Comparison of ENCODE assay signal across 13 cellular contexts in genomic region chr15:72615533-72616233, GRCh38. TPM values are rescaled to one million over a fixed set of nuclear protein-coding genes. Genes with fewer than 3 reads are reported as not detected.
DNase-seq lines count a peak whose midpoint lies in the region; FAIRE-seq and TF ChIP-seq lines count a peak whose summit lies in the region.
"Not testable (repeated sequence)": the region's sequence is repeated elsewhere in the genome, so short reads cannot be mapped to it uniquely, and the experiment has no call there.
"Had no signal": no experiment of that assay in that cellular context is flagged by ENCODE, and none has a peak within 500 bp of the region (broad histone marks: within the 10 kb centered on the region; RNA-seq: fewer than 3 reads in every experiment).

No MANE protein-coding gene starts in this region.

- H3K36me3 ChIP-seq in MM.1S (replicated peaks; ENCODE audit: insufficient read depth, low read length); endothelial cell of umbilical vein (ENCODE audit: control insufficient read depth in 2 of 2, extremely low read depth in 1 of 2, insufficient read depth in 2 of 2, low read length in 2 of 2); iPS-20b (ENCODE audit: insufficient read depth, low read depth, low read length): not testable (repeated sequence)

- H3K27ac ChIP-seq in MM.1S (ENCODE audit: low read length), result peak overlapping the region; percentile 56; the same call in 1 of the 2 replicates
- H3K27ac ChIP-seq in endothelial cell of umbilical vein (ENCODE audit: insufficient read depth, low read depth, low read length); iPS-20b (ENCODE audit: low read length): not testable (repeated sequence)

- intact Hi-C loops in endothelial cell of umbilical vein (cut with micrococcal nuclease), result not testable (repeated sequence)

- H2AFZ ChIP-seq in MM.1S (ENCODE audit: low read length), result peak overlapping the region; percentile 65
- H2AFZ ChIP-seq in endothelial cell of umbilical vein (ENCODE audit: low read depth, low read length), result not testable (repeated sequence)

- peak; percentile 53 for DNase-seq in ELF-1 (ENCODE audit: low read depth, low spot score)
- DNase-seq in MM.1S, result peak; percentile 93
- peak; percentile 68 for DNase-seq in NCI-H2196 (lab: John Stamatoyannopoulos, UW; ENCODE audit: unreplicated experiment)
- DNase-seq in RPMI8226, result peak; percentile 96
- DNase-seq in activated T-cell treated with anti-CD3 and anti-CD28 coated beads for 24 hours (ENCODE audit: low read depth), result peak; percentile 5
- DNase-seq in endothelial cell of umbilical vein (ENCODE audit: low read depth, low spot score), result not testable (repeated sequence)
- peak; percentile 34 for DNase-seq in stimulated activated CD8-positive, alpha-beta memory T cell treated with anti-CD3 and anti-CD28 coated beads, Interleukin-4, amount 100 ng/mL, for 48 hours

- not testable (repeated sequence) for H4K20me1 ChIP-seq in MM.1S (ENCODE audit: insufficient read depth, low read length); endothelial cell of umbilical vein (replicated peaks; ENCODE audit: control insufficient read depth, extremely low read depth, insufficient read depth, low read length)

- peak overlapping the region; percentile 36 for H3K4me2 ChIP-seq in MM.1S (ENCODE audit: low read depth, low read length)
- H3K4me2 ChIP-seq in endothelial cell of umbilical vein (ENCODE audit: insufficient read depth, low read length), result not testable (repeated sequence)

- H3K79me2 ChIP-seq in MM.1S (ENCODE audit: low read length); endothelial cell of umbilical vein (ENCODE audit: control insufficient read depth, insufficient read depth, low read length): not testable (repeated sequence)

- not testable (repeated sequence) for H3K4me3 ChIP-seq in MM.1S (ENCODE audit: low read length); endothelial cell of umbilical vein (replicated peaks in 1 of 3; ENCODE audit: insufficient read depth in 1 of 3, low read depth in 1 of 3, low read length in 3 of 3)
- peak overlapping the region; percentile 34; the same call in 1 of the 2 replicates for H3K4me3 ChIP-seq in iPS-20b (ENCODE audit: low read length)

- not testable (repeated sequence) for TF ChIP-seq POLR2A in endothelial cell of umbilical vein (IDR thresholded peaks at IDR 0.05; ENCODE audit: low read depth, low read length)

- not testable (repeated sequence) for H3K9ac ChIP-seq in MM.1S (ENCODE audit: low read length); endothelial cell of umbilical vein (replicated peaks; ENCODE audit: extremely low read depth, insufficient read depth, low read length)
- H3K9ac ChIP-seq in iPS-20b (ENCODE audit: low read depth, low read length), result peak overlapping the region; percentile 7; the same call in 1 of the 2 replicates

- peak; percentile 52 for TF ChIP-seq CTCF in MM.1S (IDR thresholded peaks at IDR 0.05; ENCODE audit: low read length)
- TF ChIP-seq CTCF in endothelial cell of umbilical vein (IDR thresholded peaks at IDR 0.05; ENCODE audit: extremely low read depth in 1 of 2, insufficient read depth in 1 of 2, low read depth in 1 of 2, low read length in 2 of 2), result not testable (repeated sequence)

- not testable (repeated sequence) for H3K9me2 ChIP-seq in MM.1S (replicated peaks; ENCODE audit: insufficient read depth, low read length)

- dilution Hi-C loops in endothelial cell of umbilical vein (cut with MboI; ENCODE audit: extremely low pct_ligation_motif_present, low sequenced_read_pairs), result not testable (repeated sequence)

- H3K9me1 ChIP-seq in endothelial cell of umbilical vein (replicated peaks; ENCODE audit: control insufficient read depth, extremely low read depth, insufficient read depth, low read length), result not testable (repeated sequence)

- POLR2A ChIA-PET in endothelial cell of umbilical vein (lab: Charles Lee), result not testable (repeated sequence)

- BruUV-seq in endothelial cell of umbilical vein (replicated peaks; lab: Mats Ljungman, UMichigan), result not testable (repeated sequence)

- not testable (repeated sequence) for H3F3A ChIP-seq in MM.1S (ENCODE audit: insufficient read depth, low read length)

- CTCF ChIA-PET in endothelial cell of umbilical vein (lab: Charles Lee), result interaction anchor here (1.2 kb wide), 1 partner anchor 15 kb away, joined by 3 read pairs; no protein-coding TSS in a partner anchor

- not testable (repeated sequence) for H3K27me3 ChIP-seq in MM.1S (replicated peaks; ENCODE audit: insufficient read depth, low read length); endothelial cell of umbilical vein (ENCODE audit: control insufficient read depth in 2 of 2, insufficient read depth in 2 of 2, low read length in 2 of 2); iPS-20b (ENCODE audit: insufficient read depth, low read length)

- peaks cover 20% of the 10 kb centered on the region for H3K4me1 ChIP-seq in MM.1S (ENCODE audit: low read length)
- H3K4me1 ChIP-seq in endothelial cell of umbilical vein (ENCODE audit: control insufficient read depth, extremely low read depth, insufficient read depth, low read length), result not testable (repeated sequence)
- peaks cover 10% of the 10 kb centered on the region for H3K4me1 ChIP-seq in iPS-20b (ENCODE audit: insufficient read depth, low read length)

- FAIRE-seq in endothelial cell of umbilical vein (lab: Jason Lieb, UNC), result peak; percentile 15

- H3K9me3 ChIP-seq in MM.1S (replicated peaks; ENCODE audit: insufficient read depth, low read length); endothelial cell of umbilical vein (replicated peaks; ENCODE audit: control insufficient read depth, insufficient read depth, low read length); iPS-20b (ENCODE audit: insufficient read depth, low read depth, low read length): not testable (repeated sequence)

RNA-seq across cellular contexts. Expression of gene GOLGA6B, which starts 38.8 kb away (rescaled TPM):
- not detected in 2 replicates for total RNA-seq in endothelial cell of umbilical vein
- polyA plus RNA-seq in endothelial cell of umbilical vein, result not detected in 2 replicates
- not detected in 2 replicates for polyA plus RNA-seq in endothelial cell of umbilical vein (2011; cell fraction: cytosol; rRNA removed)
- polyA plus RNA-seq in endothelial cell of umbilical vein (2011; cell fraction: nucleus; rRNA removed), result not detected in 2 replicates
- polyA plus RNA-seq in endothelial cell of umbilical vein (2012), result not detected in 2 replicates
- not detected in 2 replicates for polyA minus RNA-seq in endothelial cell of umbilical vein
- not detected for polyA minus RNA-seq in endothelial cell of umbilical vein (2011; cell fraction: cytosol; rRNA and poly(A)+ RNA removed)
- polyA minus RNA-seq in endothelial cell of umbilical vein (2011; cell fraction: nucleus; rRNA and poly(A)+ RNA removed), result not detected in 2 replicates
- total RNA-seq: glomerular endothelial cell; mucosa of descending colon; psoas muscle; T-helper 2 cell treated with Interferon-gamma antibody and Interleukin-4, amounts not matched to agents 100 ng/mL and 5 ng/mL, for 36 hours had no signal
- polyA plus RNA-seq: CD14-positive monocyte had no signal
